Comparison of ENCODE assay signal across 31 cellular contexts in the genomic region with DNA sequence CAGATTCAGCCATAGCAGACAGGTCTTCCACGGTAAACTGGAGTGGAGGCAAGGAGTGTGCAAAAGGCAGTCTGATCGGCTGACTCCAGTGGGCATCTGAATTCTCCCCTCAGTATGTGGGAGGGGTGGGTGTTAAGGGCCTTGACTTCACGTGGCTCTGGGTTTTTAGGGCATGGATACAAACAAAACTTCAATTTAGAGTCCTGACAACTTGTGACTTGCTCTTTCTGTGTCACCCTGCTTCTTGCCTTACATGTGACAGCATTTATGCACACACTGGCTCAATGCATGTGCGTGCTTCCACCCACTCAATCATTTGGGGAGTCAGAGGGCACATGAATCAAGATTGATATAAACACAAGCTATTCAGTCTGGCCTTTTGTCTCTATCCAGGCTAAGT. TPM values are rescaled to one million over a fixed set of nuclear protein-coding genes. Genes with fewer than 3 reads are reported as not detected.
A peak's percentile ranks its signal among the peaks of the same experiment; 100 is the strongest.
DNase-seq lines count a peak whose midpoint lies in the region; ATAC-seq, FAIRE-seq and TF ChIP-seq lines count a peak whose summit lies in the region.
"Had no signal": no experiment of that assay in that cellular context is flagged by ENCODE, and none has a peak within 500 bp of the region (broad histone marks: within the 10 kb centered on the region; RNA-seq: fewer than 3 reads in every experiment).

No MANE protein-coding gene starts in this region.

- no peak overlapping the region for H3K18ac ChIP-seq in H9 (ENCODE audit: insufficient read length, low read depth, low read length)

- no peak overlapping the region for H2BK5ac ChIP-seq in H9 (ENCODE audit: insufficient read length, low read length)

- no peak overlapping the region for H3K4me3 Mint-ChIP-seq in H9
- H3K4me3 Mint-ChIP-seq in astrocyte (ENCODE audit: unreplicated experiment) = peak overlapping the region; percentile 22
- H3K4me3 Mint-ChIP-seq: activated CD4-positive, alpha-beta T cell treated with anti-CD3 and anti-CD28 coated beads for 36 hours; activated CD8-positive, alpha-beta T cell treated with anti-CD3 and anti-CD28 coated beads, Interleukin-2, amount 10 ng/mL, durations not matched to agents 7 days and 5 days; activated naive CD4-positive, alpha-beta T cell treated with anti-CD3 and anti-CD28 coated beads, Interleukin-2, amount 10 ng/mL, durations not matched to agents 7 days and 5 days; activated T-helper 17 cell treated with anti-CD3 and anti-CD28 coated beads, Interleukin-2, amount 50 U/mL, for 72 hours; nephron; T-helper 2 cell treated with Interferon-gamma antibody and Interleukin-4, amounts not matched to agents 5 μg/mL and 100 μg/mL, for 36 hours had no signal

- H3K36me3 Mint-ChIP-seq in H9 (ENCODE audit: insufficient read depth in 1 of 3, low read depth in 3 of 3) (peaks cover 10 to 31% (median 19%) of the 10 kb centered on the region in 3 experiments; a peak in 6 of 7 replicates), astrocyte (ENCODE audit: low read depth, unreplicated experiment) (no peaks in the 10 kb centered on the region)
- H3K36me3 Mint-ChIP-seq: activated naive CD4-positive, alpha-beta T cell treated with anti-CD3 and anti-CD28 coated beads, Interleukin-2, amount 10 ng/mL, durations not matched to agents 7 days and 5 days had no signal

- intact Hi-C loops in heart right ventricle (cut with DNase I) = no loop called here

- H3K27ac Mint-ChIP-seq in H9 (peak overlapping the region in 2 of 3 experiments; percentile 32 to 36; a peak in 2 of 7 replicates), astrocyte (ENCODE audit: unreplicated experiment) (peak overlapping the region; percentile 69)
- H3K27ac Mint-ChIP-seq: activated CD4-positive, alpha-beta T cell treated with anti-CD3 and anti-CD28 coated beads for 36 hours; activated CD8-positive, alpha-beta T cell treated with anti-CD3 and anti-CD28 coated beads, Interleukin-2, amount 10 ng/mL, durations not matched to agents 7 days and 5 days; activated naive CD4-positive, alpha-beta T cell treated with anti-CD3 and anti-CD28 coated beads, Interleukin-2, amount 10 ng/mL, durations not matched to agents 7 days and 5 days; activated T-helper 17 cell treated with anti-CD3 and anti-CD28 coated beads, Interleukin-2, amount 50 U/mL, for 72 hours; nephron; T-helper 2 cell treated with Interferon-gamma antibody and Interleukin-4, amounts not matched to agents 5 μg/mL and 100 μg/mL, for 36 hours had no signal

- TF ChIP-seq CTCF in H9 (conservative IDR thresholded peaks at IDR 0.05) (no peak), astrocyte (IDR thresholded peaks at IDR 0.05; ENCODE audit: insufficient read depth, low read depth, low read length) (no peak), heart right ventricle (IDR thresholded peaks at IDR 0.05) (no peak)

- H2BK120ac ChIP-seq in H9 (ENCODE audit: low read depth, low read length, poor library complexity, severe bottlenecking) = no peak overlapping the region

- H3T11ph ChIP-seq in H9 (ENCODE audit: low read length) = no peak overlapping the region

- no peaks in the 10 kb centered on the region for H3K4me1 ChIP-seq in H9 (ENCODE audit: insufficient read depth, low read length)
- H3K4me1 ChIP-seq in astrocyte (ENCODE audit: insufficient read depth, low read length) = peaks cover 12% of the 10 kb centered on the region
- no peaks in the 10 kb centered on the region for H3K4me1 ChIP-seq in heart right ventricle
- H3K4me1 ChIP-seq: BLaER1, colonic mucosa, gastrocnemius medialis, prostate gland, right lobe of liver had no signal

- H3K4ac ChIP-seq in H9 (ENCODE audit: low read depth, low read length) = no peak overlapping the region

- H3K79me2 ChIP-seq in H9 (ENCODE audit: insufficient read depth, low read length) = no peaks in the 10 kb centered on the region
- no peaks in the 10 kb centered on the region for H3K79me2 ChIP-seq in astrocyte (ENCODE audit: insufficient read depth, low read length)

- H2BK15ac ChIP-seq in H9 (ENCODE audit: low read depth, low read length) = no peak overlapping the region

- H3K4me1 Mint-ChIP-seq in H9 (peaks cover 0 to 4% of the 10 kb centered on the region in 2 experiments; a peak in 2 of 4 replicates), astrocyte (ENCODE audit: low read depth, unreplicated experiment) (peaks cover 18% of the 10 kb centered on the region)
- H3K4me1 Mint-ChIP-seq: activated CD4-positive, alpha-beta T cell treated with anti-CD3 and anti-CD28 coated beads for 36 hours; activated naive CD4-positive, alpha-beta T cell treated with anti-CD3 and anti-CD28 coated beads, Interleukin-2, amount 10 ng/mL, durations not matched to agents 7 days and 5 days; activated T-helper 17 cell treated with anti-CD3 and anti-CD28 coated beads, Interleukin-2, amount 50 U/mL, for 72 hours; nephron had no signal

- H4K8ac ChIP-seq in H9 (replicated peaks; ENCODE audit: insufficient read length, low read depth, low read length) = no peak overlapping the region

- H3K56ac ChIP-seq in H9 (ENCODE audit: insufficient read length, low read depth, low read length) = no peak overlapping the region

- no peaks in the 10 kb centered on the region for H3K27me3 Mint-ChIP-seq in H9 (ENCODE audit: low read depth)
- H3K27me3 Mint-ChIP-seq in astrocyte (ENCODE audit: low read depth, unreplicated experiment) = no peaks in the 10 kb centered on the region
- H3K27me3 Mint-ChIP-seq: activated naive CD4-positive, alpha-beta T cell treated with anti-CD3 and anti-CD28 coated beads, Interleukin-2, amount 10 ng/mL, durations not matched to agents 7 days and 5 days; activated T-helper 17 cell treated with anti-CD3 and anti-CD28 coated beads, Interleukin-2, amount 50 U/mL, for 72 hours had no signal

- H3K27ac ChIP-seq in H9 (ENCODE audit: insufficient read length, low read depth, low read length) (no peak overlapping the region), astrocyte (ENCODE audit: low read depth, low read length) (peak overlapping the region; percentile 45), heart right ventricle (no peak overlapping the region)
- H3K27ac ChIP-seq: BLaER1, colonic mucosa, gastrocnemius medialis, prostate gland, right lobe of liver had no signal

- ATAC-seq in HG03139 (IDR thresholded peaks at IDR 0.05; ENCODE audit: unreplicated experiment) (no peak), heart right ventricle (no peak)
- no peak for ATAC-seq in stimulated activated naive CD8-positive, alpha-beta T cell treated with anti-CD3 and anti-CD28 coated beads, Interleukin-15, Interleukin-2, amounts not matched to agents 100 U/mL and 50 U/mL, for 24 hours
- ATAC-seq: activated CD4-positive, alpha-beta T cell treated with anti-CD3 and anti-CD28 coated beads for 36 hours; activated CD8-positive, alpha-beta T cell treated with anti-CD3 and anti-CD28 coated beads, Interleukin-2, amount 10 ng/mL, durations not matched to agents 7 days and 5 days; activated T-helper 17 cell treated with anti-CD3 and anti-CD28 coated beads, Interleukin-2, amount 50 U/mL, for 72 hours; gastrocnemius medialis; HCT116; mucosa of descending colon; Panc1; right lobe of liver had no signal

- H3K36me3 ChIP-seq in astrocyte (ENCODE audit: insufficient read depth, low read length) (no peaks in the 10 kb centered on the region), heart right ventricle (no peaks in the 10 kb centered on the region)
- H3K36me3 ChIP-seq: BLaER1, colonic mucosa, gastrocnemius medialis, prostate gland, right lobe of liver had no signal

- H3K27me3 ChIP-seq in H9 (ENCODE audit: insufficient read depth, low read length) (no peaks in the 10 kb centered on the region), astrocyte (ENCODE audit: insufficient read depth, low read length) (no peaks in the 10 kb centered on the region), heart right ventricle (peaks cover 0 to 70% (median 0%) of the 10 kb centered on the region in 7 donors)
- H3K27me3 ChIP-seq: BLaER1, colonic mucosa, gastrocnemius medialis, right lobe of liver had no signal

- H4K91ac ChIP-seq in H9 (ENCODE audit: insufficient read length, low read depth, low read length) = no peak overlapping the region

- H3K9ac ChIP-seq in H9 (ENCODE audit: extremely low read depth, insufficient read length, low read length) = no peak overlapping the region
- H3K9ac ChIP-seq in astrocyte (ENCODE audit: low read length) = peak overlapping the region; percentile 11
- H3K9ac ChIP-seq: BLaER1 had no signal

- H4K20me1 ChIP-seq in H9 (ENCODE audit: control insufficient read depth, insufficient read depth, insufficient read length) = no peaks in the 10 kb centered on the region
- H4K20me1 ChIP-seq in astrocyte (ENCODE audit: insufficient read depth, low read length) = no peaks in the 10 kb centered on the region
- H4K20me1 ChIP-seq: BLaER1 had no signal

- H2AK5ac ChIP-seq in H9 (ENCODE audit: insufficient read length, low read length) = no peak overlapping the region

- H3K79me1 ChIP-seq in H9 (ENCODE audit: insufficient read depth, low read depth, low read length, poor library complexity, severe bottlenecking) = no peaks in the 10 kb centered on the region

- DNase-seq in H9 (no peak), astrocyte (ENCODE audit: low read depth) (peak; percentile 9), foreskin melanocyte (peak; percentile 92), pons (ENCODE audit: low spot score) (peak; percentile 29), occipital lobe (lab: John Stamatoyannopoulos, UW) (no peak), heart right ventricle (no peak)
- no peak for DNase-seq in stimulated activated naive CD8-positive, alpha-beta T cell treated with anti-CD3 and anti-CD28 coated beads, Interleukin-15, Interleukin-2, amounts not matched to agents 100 U/mL and 50 U/mL, for 24 hours
- DNase-seq: activated CD4-positive, alpha-beta T cell treated with anti-CD3 and anti-CD28 coated beads for 36 hours; activated CD8-positive, alpha-beta T cell treated with anti-CD3 and anti-CD28 coated beads, Interleukin-2, amount 10 ng/mL, durations not matched to agents 7 days and 5 days; activated naive CD4-positive, alpha-beta T cell treated with anti-CD3 and anti-CD28 coated beads, Interleukin-2, amount 10 ng/mL, durations not matched to agents 7 days and 5 days; colonic mucosa; gastrocnemius medialis; mucosa of descending colon; NCI-H146; NCI-H446; NCI-H748 treated with DMSO at 0.1 percent for 48 hours; right lobe of liver; SHP77; stimulated activated CD4-positive, alpha-beta T cell treated with anti-CD3 and anti-CD28 coated beads, Interleukin-12 subunit alpha, Interleukin-12 subunit beta, amount 100 ng/mL, for 4 hours; stimulated activated CD4-positive, alpha-beta T cell treated with anti-CD3 and anti-CD28 coated beads, Interleukin-2, amount 100 ng/mL, for 48 hours; trophoblast cell had no signal

- no peak overlapping the region for H3K14ac ChIP-seq in H9 (ENCODE audit: insufficient read depth, low read length)

- H2BK20ac ChIP-seq in H9 (ENCODE audit: low read depth, low read length, poor library complexity, severe bottlenecking) = no peak overlapping the region

- no peak overlapping the region for H2AFZ ChIP-seq in H9 (ENCODE audit: low read length)
- peak overlapping the region; percentile 53 for H2AFZ ChIP-seq in astrocyte (ENCODE audit: low read depth, low read length)

- no peaks in the 10 kb centered on the region for H3K9me3 ChIP-seq in H9 (ENCODE audit: control insufficient read depth, low read depth, low read length)
- no peaks in the 10 kb centered on the region for H3K9me3 ChIP-seq in astrocyte (ENCODE audit: insufficient read depth, low read depth, low read length)
- H3K9me3 ChIP-seq in heart right ventricle = no peaks in the 10 kb centered on the region
- H3K9me3 ChIP-seq: BLaER1, colonic mucosa, gastrocnemius medialis, mucosa of descending colon, prostate gland, right lobe of liver had no signal

- H2BK12ac ChIP-seq in H9 (ENCODE audit: insufficient read length, low read depth, low read length) = no peak overlapping the region

- no peak overlapping the region for H4K5ac ChIP-seq in H9 (ENCODE audit: insufficient read length, low read depth, low read length)

- H3K9me3 Mint-ChIP-seq in H9 (peaks cover 0 to 18% of the 10 kb centered on the region in 2 experiments; a peak in 2 of 5 replicates), astrocyte (ENCODE audit: unreplicated experiment) (no peaks in the 10 kb centered on the region)
- H3K9me3 Mint-ChIP-seq: activated naive CD4-positive, alpha-beta T cell treated with anti-CD3 and anti-CD28 coated beads, Interleukin-2, amount 10 ng/mL, durations not matched to agents 7 days and 5 days; activated T-helper 17 cell treated with anti-CD3 and anti-CD28 coated beads, Interleukin-2, amount 50 U/mL, for 72 hours; nephron; T-helper 2 cell treated with Interferon-gamma antibody and Interleukin-4, amounts not matched to agents 5 μg/mL and 100 μg/mL, for 36 hours had no signal

- FAIRE-seq in astrocyte (lab: Jason Lieb, UNC) = peak; percentile 67

- H3K23ac ChIP-seq in H9 (ENCODE audit: insufficient read length, low read depth, low read length) = no peak overlapping the region

- WGBS in H9 (ENCODE audit: extremely low coverage, insufficient read length, low lambda C conversion rate) = no CpG with 5 or more reads among the region's 4 CpGs
- 72 to 84% methylated on average over 4 of the region's 4 CpGs for WGBS in heart right ventricle, 2 donors

- H3K23me2 ChIP-seq in H9 (ENCODE audit: insufficient read length, low read depth, low read length, poor library complexity, severe bottlenecking) = no peaks in the 10 kb centered on the region

- H3K4me2 ChIP-seq in H9 (ENCODE audit: insufficient read depth, insufficient read length, low read length) = no peak overlapping the region
- peak overlapping the region; percentile 77 for H3K4me2 ChIP-seq in astrocyte (ENCODE audit: low read length)
- H3K4me2 ChIP-seq: BLaER1 had no signal

- H3K4me3 ChIP-seq in astrocyte (ENCODE audit: insufficient read depth, low read depth, low read length) = no peak overlapping the region
- H3K4me3 ChIP-seq in heart right ventricle = no peak overlapping the region
- H3K4me3 ChIP-seq: BLaER1, colonic mucosa, gastrocnemius medialis, mucosa of descending colon, prostate gland, right lobe of liver had no signal

RNA-seq across cellular contexts. Expression of a gene that starts 17.5 kb away (rescaled TPM):
- total RNA-seq in H9 (2021) (86.3 and 88.3 TPM in 2 replicates), astrocyte (5.2 and 10.2 TPM in 2 replicates), occipital lobe (9.4 TPM), heart right ventricle (10 to 100 TPM in 1 of 10 donors, 1 to 10 TPM in 8, under 1 TPM in 1; 0.94 to 10.4 (median 2.6) TPM)
- 1 to 10 TPM; 2.7 to 5.3 TPM for polyA plus RNA-seq in heart right ventricle
- total RNA-seq: activated CD4-positive, alpha-beta T cell treated with anti-CD3 and anti-CD28 coated beads for 36 hours; activated CD8-positive, alpha-beta T cell treated with anti-CD3 and anti-CD28 coated beads, Interleukin-2, amount 10 ng/mL, durations not matched to agents 7 days and 5 days; activated T-helper 17 cell treated with anti-CD3 and anti-CD28 coated beads, Interleukin-2, amount 50 U/mL, for 72 hours; HT-29; kidney epithelial cell had no signal

RNA-seq across cellular contexts. Expression of a gene that starts 37.9 kb away (rescaled TPM):
- total RNA-seq in H9 (2021) (0.15 and 0.31 TPM in 2 replicates), astrocyte (1.7 and 2.2 TPM in 2 replicates), occipital lobe (36.3 TPM), heart right ventricle (10 to 100 TPM; 17.5 to 42.4 (median 34.4) TPM)
- 1 to 10 TPM; 4.4 to 5.6 TPM for polyA plus RNA-seq in heart right ventricle
- total RNA-seq: HT-29 had no signal

Comparison
In these comparisons a context has a peak if more than half of its experiments do, and no peak if none do; other contexts are left out.
1. DNase-seq: peak in astrocyte (single experiment), foreskin melanocyte (single experiment) and pons (single experiment); none in H9 (single experiment), stimulated activated naive CD8-positive, alpha-beta T cell treated with anti-CD3 and anti-CD28 coated beads, Interleukin-15, Interleukin-2, amounts not matched to agents 100 U/mL and 50 U/mL, for 24 hours (single experiment), occipital lobe (single experiment) and heart right ventricle (0 of 2).